In genomic region chr7:17031903-17032551, GRCh38 we compare ENCODE assay signal across 18 cellular contexts.
DNase-seq lines count a peak whose midpoint lies in the region; ATAC-seq and TF ChIP-seq lines count a peak whose summit lies in the region.
"Had no signal": no experiment of that assay in that cellular context is flagged by ENCODE, and none has a peak within 500 bp of the region (broad histone marks: within the 10 kb centered on the region; RNA-seq: fewer than 3 reads in every experiment).

No MANE protein-coding gene starts in this region.

- H3K27me3 ChIP-seq in PC-9 (ENCODE audit: insufficient read depth, low read depth), result no peaks in the 10 kb centered on the region
- H3K27me3 ChIP-seq: BLaER1 had no signal

- H3K4me3 Mint-ChIP-seq in activated naive CD8-positive, alpha-beta T cell treated with anti-CD3 and anti-CD28 coated beads, Interleukin-2, amount 50 U/mL, for 24 hours, result no peak overlapping the region
- H3K4me3 Mint-ChIP-seq: IgD-negative memory B cell had no signal

- intact Hi-C loops in PC-9 (cut with micrococcal nuclease; ENCODE audit: unreplicated experiment), result loop anchor here (10.0 kb wide), 1 partner anchor 493 kb away; no protein-coding TSS in a partner anchor

- peak; percentile 34 to 51 for ATAC-seq in activated CD4-positive, CD25-positive, alpha-beta regulatory T cell treated with anti-CD3 and anti-CD28 coated beads, Interleukin-2, amount 50 U/mL, for 24 hours
- ATAC-seq in activated naive CD8-positive, alpha-beta T cell treated with anti-CD3 and anti-CD28 coated beads, Interleukin-2, amount 50 U/mL, for 24 hours, result no peak
- no peak for ATAC-seq in GM18868 (IDR thresholded peaks at IDR 0.05; ENCODE audit: unreplicated experiment)
- ATAC-seq: HCT116 had no signal

- H3K27me3 Mint-ChIP-seq in activated naive CD8-positive, alpha-beta T cell treated with anti-CD3 and anti-CD28 coated beads, Interleukin-2, amount 50 U/mL, for 24 hours, result peaks cover 2% of the 10 kb centered on the region
- H3K27me3 Mint-ChIP-seq: IgD-negative memory B cell had no signal

- POLR2A ChIA-PET in PC-9 (lab: Charles Lee; ENCODE audit: unreplicated experiment), result interaction anchor here (0.9 kb wide), 1 partner anchor 266 kb away, joined by 14 read pairs; the partner anchor contains the start of gene AHR

- TF ChIP-seq CTCF in C4-2B (conservative IDR thresholded peaks at IDR 0.05) (peak; percentile 11), PC-9 (conservative IDR thresholded peaks at IDR 0.05) (no peak), epithelial cell of esophagus (IDR thresholded peaks at IDR 0.05; ENCODE audit: insufficient read depth, low read depth, low read length, missing control alignments) (peak; percentile 8)

- H3K36me3 ChIP-seq in PC-9 (ENCODE audit: low read depth), result no peaks in the 10 kb centered on the region
- H3K36me3 ChIP-seq: BLaER1 had no signal

- H3K4me1 ChIP-seq in PC-9 (replicated peaks; ENCODE audit: insufficient read depth), result peaks cover 15% of the 10 kb centered on the region

- H3K79me2 ChIP-seq in PC-9 (ENCODE audit: low read depth), result no peaks in the 10 kb centered on the region

- H3K4me2 ChIP-seq in PC-9, result 0 out of 2 replicates have a peak overlapping the region, but pooled peaks have one; percentile 0
- H3K4me2 ChIP-seq: BLaER1 had no signal

- peaks cover 9% of the 10 kb centered on the region for H3K4me1 Mint-ChIP-seq in activated naive CD8-positive, alpha-beta T cell treated with anti-CD3 and anti-CD28 coated beads, Interleukin-2, amount 50 U/mL, for 24 hours

- H3K4me3 ChIP-seq in PC-9 (no peak overlapping the region), epithelial cell of esophagus (ENCODE audit: low read length) (no peak overlapping the region)
- H3K4me3 ChIP-seq: BLaER1, GM23248 had no signal

- H3F3A ChIP-seq in PC-9 (ENCODE audit: insufficient read depth, low read depth), result peaks cover 8% of the 10 kb centered on the region; the same call in 1 of the 2 replicates

- peaks cover 6% of the 10 kb centered on the region; the same call in 1 of the 2 replicates for H3K9me3 ChIP-seq in PC-9 (ENCODE audit: insufficient read depth, low read depth)
- H3K9me3 ChIP-seq: BLaER1 had no signal

- no peak overlapping the region for H2AFZ ChIP-seq in PC-9
- H2AFZ ChIP-seq: GM23248 had no signal

- H3K27ac ChIP-seq in C4-2B (no peak overlapping the region), PC-9 (no peak overlapping the region)
- H3K27ac ChIP-seq: BLaER1, GM23248 had no signal

- CTCF ChIA-PET in PC-9 (lab: Charles Lee), result interaction anchor here (0.6 to 1.5 kb wide), 4 partner anchors 8 to 282 kb away, joined by 3 to 8 read pairs (median 4); no protein-coding TSS in a partner anchor

- no peak for DNase-seq in activated CD4-positive, CD25-positive, alpha-beta regulatory T cell treated with anti-CD3 and anti-CD28 coated beads, Interleukin-2, amount 50 U/mL, for 72 hours
- DNase-seq in PC-9 (peak in 1 of 2 experiments; percentile 56), epithelial cell of esophagus (ENCODE audit: low read depth) (peak; percentile 53)
- no peak for DNase-seq in activated naive CD8-positive, alpha-beta T cell treated with anti-CD3 and anti-CD28 coated beads, Interleukin-2, amount 50 U/mL, for 24 hours
- DNase-seq in NK-92 treated with Interleukin-12 subunit alpha and Interleukin-12 subunit beta, amount 100 ng/mL, for 24 hours (lab: John Stamatoyannopoulos, UW), result no peak
- DNase-seq: 8988T, DMS153, GM23248, NCI-H1436, NCI-H2081 treated with DMSO at 0.1 percent for 48 hours, NCI-H226, NCI-H526 had no signal

- H3K27ac Mint-ChIP-seq in activated naive CD8-positive, alpha-beta T cell treated with anti-CD3 and anti-CD28 coated beads, Interleukin-2, amount 50 U/mL, for 24 hours, result no peak overlapping the region
- H3K27ac Mint-ChIP-seq: IgD-negative memory B cell had no signal

- no peaks in the 10 kb centered on the region for H3K9me3 Mint-ChIP-seq in activated naive CD8-positive, alpha-beta T cell treated with anti-CD3 and anti-CD28 coated beads, Interleukin-2, amount 50 U/mL, for 24 hours
- H3K9me3 Mint-ChIP-seq: IgD-negative memory B cell had no signal

- no peaks in the 10 kb centered on the region for H3K9me2 ChIP-seq in PC-9 (ENCODE audit: insufficient read depth)

- BruUV-seq in PC-9 (replicated peaks; lab: Mats Ljungman, UMichigan), result no TSS peak

- no peaks in the 10 kb centered on the region for H4K20me1 ChIP-seq in PC-9 (ENCODE audit: insufficient read depth)
- H4K20me1 ChIP-seq: BLaER1 had no signal

- H3K36me3 Mint-ChIP-seq in activated naive CD8-positive, alpha-beta T cell treated with anti-CD3 and anti-CD28 coated beads, Interleukin-2, amount 50 U/mL, for 24 hours (ENCODE audit: low read depth), result no peaks in the 10 kb centered on the region
- H3K36me3 Mint-ChIP-seq: IgD-negative memory B cell had no signal

Comparison
In these comparisons a context has a peak if more than half of its experiments do, and no peak if none do; other contexts are left out.
1. ATAC-seq: peak in activated CD4-positive, CD25-positive, alpha-beta regulatory T cell treated with anti-CD3 and anti-CD28 coated beads, Interleukin-2, amount 50 U/mL, for 24 hours (2 of 2); none in activated naive CD8-positive, alpha-beta T cell treated with anti-CD3 and anti-CD28 coated beads, Interleukin-2, amount 50 U/mL, for 24 hours (single experiment) and GM18868 (single experiment).